1 cellular context compared by ENCODE assay signal in the genomic region with DNA sequence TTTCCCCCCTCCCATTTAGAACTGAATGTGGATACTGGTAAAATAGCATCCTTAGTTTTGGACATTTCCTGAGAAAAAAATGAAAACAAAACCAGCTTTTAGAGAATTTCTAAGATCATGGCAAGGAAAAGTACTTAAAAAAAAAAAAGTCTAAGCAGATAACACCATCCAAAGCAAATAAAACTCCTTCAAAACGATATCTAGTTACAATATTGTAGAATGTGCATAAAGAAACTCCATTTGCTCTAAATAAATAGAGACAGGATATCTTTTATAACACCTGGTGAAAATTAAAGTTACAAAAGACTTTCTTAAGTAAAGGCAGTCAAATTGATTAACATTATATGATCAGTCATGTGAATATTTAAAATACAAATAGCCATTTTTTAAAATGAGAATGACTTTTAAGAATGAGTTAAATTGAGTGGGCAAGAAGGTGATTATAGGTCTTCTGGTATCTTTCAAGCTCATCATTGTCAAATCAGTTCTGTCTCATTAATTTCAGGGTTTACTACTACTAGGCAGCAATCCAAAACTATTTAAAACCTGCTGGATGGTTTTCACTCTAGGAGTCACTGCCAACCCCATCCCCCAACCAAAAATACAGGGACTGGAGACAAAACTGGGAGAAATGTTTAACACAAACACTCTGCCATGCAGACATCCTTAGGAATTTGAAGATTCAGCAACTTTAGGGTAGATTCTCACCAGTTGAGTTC.
TF ChIP-seq lines count a peak whose summit lies in the region.

No MANE protein-coding gene starts in this region.

TF ChIP-seq in H1, 55 proteins besides CTCF, POLR2A, EP300 and RAD21 (continued from another document):
- TF ChIP-seq ATF2 (IDR thresholded peaks at IDR 0.05; ENCODE audit: low read length) (no peak), MAFK (IDR thresholded peaks at IDR 0.05; ENCODE audit: low read depth, low read length) (no peak), RXRA (IDR thresholded peaks at IDR 0.05; ENCODE audit: insufficient read depth, low read depth, low read length) (no peak), KDM5A (IDR thresholded peaks at IDR 0.05; ENCODE audit: low read length) (no peak), POU5F1 (IDR thresholded peaks at IDR 0.05; ENCODE audit: low read depth, low read length) (no peak), SP2 (IDR thresholded peaks at IDR 0.05; ENCODE audit: low read length) (no peak), JUND (IDR thresholded peaks at IDR 0.05; ENCODE audit: low read length) (no peak), HDAC6 (IDR thresholded peaks at IDR 0.05; ENCODE audit: low read depth, low read length) (no peak), E2F6 (IDR thresholded peaks at IDR 0.05) (no peak), KDM1A (IDR thresholded peaks at IDR 0.05; ENCODE audit: borderline replicate concordance, low read length) (no peak), ATF3 (IDR thresholded peaks at IDR 0.05; ENCODE audit: insufficient read depth, low read depth, low read length) (no peak), POLR2AphosphoS5 (IDR thresholded peaks at IDR 0.05; ENCODE audit: low read depth, low read length) (no peak), TCF12 (IDR thresholded peaks at IDR 0.05; ENCODE audit: low read depth, low read length) (no peak)
